ENCODE assay signal across 2 cellular contexts in the genomic region with DNA sequence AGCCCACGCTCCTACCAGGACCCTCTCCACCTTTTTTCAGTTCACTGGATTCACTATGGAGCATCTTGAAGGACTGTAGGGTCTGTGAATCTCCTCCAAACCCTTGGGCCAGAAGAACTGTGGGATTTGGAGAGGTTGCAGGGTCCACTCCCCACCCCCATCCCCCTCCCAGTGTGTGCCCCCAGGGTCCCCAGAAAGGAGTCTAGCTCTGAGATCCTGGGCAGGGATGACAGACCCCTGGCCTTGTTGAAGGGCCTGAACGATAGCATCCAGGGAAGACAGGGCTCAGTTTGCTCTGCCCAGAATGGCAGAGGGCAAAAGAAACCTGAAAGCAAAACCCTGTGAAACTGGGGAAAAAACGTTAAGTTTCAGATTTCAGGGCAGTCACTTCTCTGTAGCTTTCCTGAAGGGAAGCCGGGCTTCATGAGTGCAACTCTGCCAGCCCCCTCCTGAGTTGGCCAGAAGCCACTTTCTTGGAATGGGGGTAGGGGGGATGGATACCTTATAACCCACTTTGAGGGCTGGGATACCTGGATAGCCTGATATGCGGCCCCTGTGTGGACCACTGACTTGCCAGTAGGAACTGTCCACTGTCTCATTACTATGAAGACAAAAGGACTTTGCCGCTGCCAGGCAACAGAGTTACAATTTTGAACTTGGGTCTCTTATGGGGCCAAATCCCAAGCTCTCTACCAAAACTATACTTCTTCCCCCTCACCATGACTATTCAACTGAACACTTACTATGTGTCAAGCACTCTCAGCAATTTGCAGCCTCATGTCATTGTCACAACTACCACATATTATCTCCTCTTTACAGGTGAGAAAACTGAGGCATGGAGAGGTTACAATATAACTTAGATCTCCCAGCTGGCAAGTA.
TF ChIP-seq lines count a peak whose summit lies in the region.

No MANE protein-coding gene starts in this region.

TF ChIP-seq in liver, 16 proteins besides CTCF, POLR2A, EP300 and RAD21:
- TF ChIP-seq YY1 (IDR thresholded peaks at IDR 0.05) (no peak), HNF4A (conservative IDR thresholded peaks at IDR 0.05) (no peak), SP1 (IDR thresholded peaks at IDR 0.05) (no peak), HNF4G (IDR thresholded peaks at IDR 0.05) (no peak)

TF ChIP-seq in HepG2, 621 proteins besides CTCF, POLR2A, EP300 and RAD21:
- TF ChIP-seq ZNF678 (CRISPR knock-in tag; IDR thresholded peaks at IDR 0.05), result no peak
- TF ChIP-seq, protein P1, sequence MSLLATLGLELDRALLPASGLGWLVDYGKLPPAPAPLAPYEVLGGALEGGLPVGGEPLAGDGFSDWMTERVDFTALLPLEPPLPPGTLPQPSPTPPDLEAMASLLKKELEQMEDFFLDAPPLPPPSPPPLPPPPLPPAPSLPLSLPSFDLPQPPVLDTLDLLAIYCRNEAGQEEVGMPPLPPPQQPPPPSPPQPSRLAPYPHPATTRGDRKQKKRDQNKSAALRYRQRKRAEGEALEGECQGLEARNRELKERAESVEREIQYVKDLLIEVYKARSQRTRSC (CRISPR knock-in tag; IDR thresholded peaks at IDR 0.05; ENCODE audit: low read depth), result no peak
- no peak for TF ChIP-seq ZIK1 (CRISPR knock-in tag; IDR thresholded peaks at IDR 0.05; ENCODE audit: borderline replicate concordance, low read depth)
- no peak for TF ChIP-seq TBX3 (IDR thresholded peaks at IDR 0.05; ENCODE audit: borderline replicate concordance)
- TF ChIP-seq POGZ (CRISPR knock-in tag; IDR thresholded peaks at IDR 0.05), result no peak
- TF ChIP-seq, protein P2, sequence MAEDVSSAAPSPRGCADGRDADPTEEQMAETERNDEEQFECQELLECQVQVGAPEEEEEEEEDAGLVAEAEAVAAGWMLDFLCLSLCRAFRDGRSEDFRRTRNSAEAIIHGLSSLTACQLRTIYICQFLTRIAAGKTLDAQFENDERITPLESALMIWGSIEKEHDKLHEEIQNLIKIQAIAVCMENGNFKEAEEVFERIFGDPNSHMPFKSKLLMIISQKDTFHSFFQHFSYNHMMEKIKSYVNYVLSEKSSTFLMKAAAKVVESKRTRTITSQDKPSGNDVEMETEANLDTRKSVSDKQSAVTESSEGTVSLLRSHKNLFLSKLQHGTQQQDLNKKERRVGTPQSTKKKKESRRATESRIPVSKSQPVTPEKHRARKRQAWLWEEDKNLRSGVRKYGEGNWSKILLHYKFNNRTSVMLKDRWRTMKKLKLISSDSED (CRISPR knock-in tag; IDR thresholded peaks at IDR 0.05), result no peak
- no peak for TF ChIP-seq GTF2F1 (IDR thresholded peaks at IDR 0.05; ENCODE audit: low read length)
- TF ChIP-seq, protein P3, sequence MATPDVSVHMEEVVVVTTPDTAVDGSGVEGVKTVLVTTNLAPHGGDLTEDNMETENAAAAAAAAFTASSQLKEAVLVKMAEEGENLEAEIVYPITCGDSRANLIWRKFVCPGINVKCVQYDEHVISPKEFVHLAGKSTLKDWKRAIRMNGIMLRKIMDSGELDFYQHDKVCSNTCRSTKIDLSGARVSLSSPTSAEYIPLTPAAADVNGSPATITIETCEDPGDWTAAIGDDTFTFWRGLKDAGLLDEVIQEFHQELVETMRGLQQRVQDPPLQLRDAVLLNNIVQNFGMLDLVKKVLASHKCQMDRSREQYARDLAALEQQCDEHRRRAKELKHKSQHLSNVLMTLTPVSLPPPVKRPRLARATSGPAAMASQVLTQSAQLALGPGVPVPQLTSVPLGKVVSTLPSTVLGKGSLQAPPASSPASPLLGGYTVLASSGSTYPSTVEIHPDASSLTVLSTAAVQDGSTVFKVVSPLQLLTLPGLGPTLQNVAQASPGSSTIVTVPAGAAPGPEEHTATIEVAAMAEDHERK (CRISPR knock-in tag; IDR thresholded peaks at IDR 0.05; ENCODE audit: low read depth), result no peak
- no peak for TF ChIP-seq MEF2D (CRISPR knock-in tag; IDR thresholded peaks at IDR 0.05)
- TF ChIP-seq, protein P4, sequence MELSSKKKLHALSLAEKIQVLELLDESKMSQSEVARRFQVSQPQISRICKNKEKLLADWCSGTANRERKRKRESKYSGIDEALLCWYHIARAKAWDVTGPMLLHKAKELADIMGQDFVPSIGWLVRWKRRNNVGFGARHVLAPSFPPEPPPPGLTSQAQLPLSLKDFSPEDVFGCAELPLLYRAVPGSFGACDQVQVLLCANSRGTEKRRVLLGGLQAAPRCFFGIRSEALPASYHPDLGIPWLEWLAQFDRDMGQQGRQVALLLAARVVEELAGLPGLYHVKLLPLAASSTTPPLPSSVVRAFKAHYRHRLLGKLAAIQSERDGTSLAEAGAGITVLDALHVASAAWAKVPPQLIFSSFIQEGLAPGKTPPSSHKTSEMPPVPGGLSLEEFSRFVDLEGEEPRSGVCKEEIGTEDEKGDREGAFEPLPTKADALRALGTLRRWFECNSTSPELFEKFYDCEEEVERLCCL (CRISPR knock-in tag; IDR thresholded peaks at IDR 0.05; ENCODE audit: borderline replicate concordance), result no peak
- no peak for TF ChIP-seq NR2F2 (IDR thresholded peaks at IDR 0.05; ENCODE audit: borderline replicate concordance, low read depth)
- no peak for TF ChIP-seq ZC3H4 (CRISPR knock-in tag; IDR thresholded peaks at IDR 0.05; ENCODE audit: borderline replicate concordance)
- TF ChIP-seq, protein P5, sequence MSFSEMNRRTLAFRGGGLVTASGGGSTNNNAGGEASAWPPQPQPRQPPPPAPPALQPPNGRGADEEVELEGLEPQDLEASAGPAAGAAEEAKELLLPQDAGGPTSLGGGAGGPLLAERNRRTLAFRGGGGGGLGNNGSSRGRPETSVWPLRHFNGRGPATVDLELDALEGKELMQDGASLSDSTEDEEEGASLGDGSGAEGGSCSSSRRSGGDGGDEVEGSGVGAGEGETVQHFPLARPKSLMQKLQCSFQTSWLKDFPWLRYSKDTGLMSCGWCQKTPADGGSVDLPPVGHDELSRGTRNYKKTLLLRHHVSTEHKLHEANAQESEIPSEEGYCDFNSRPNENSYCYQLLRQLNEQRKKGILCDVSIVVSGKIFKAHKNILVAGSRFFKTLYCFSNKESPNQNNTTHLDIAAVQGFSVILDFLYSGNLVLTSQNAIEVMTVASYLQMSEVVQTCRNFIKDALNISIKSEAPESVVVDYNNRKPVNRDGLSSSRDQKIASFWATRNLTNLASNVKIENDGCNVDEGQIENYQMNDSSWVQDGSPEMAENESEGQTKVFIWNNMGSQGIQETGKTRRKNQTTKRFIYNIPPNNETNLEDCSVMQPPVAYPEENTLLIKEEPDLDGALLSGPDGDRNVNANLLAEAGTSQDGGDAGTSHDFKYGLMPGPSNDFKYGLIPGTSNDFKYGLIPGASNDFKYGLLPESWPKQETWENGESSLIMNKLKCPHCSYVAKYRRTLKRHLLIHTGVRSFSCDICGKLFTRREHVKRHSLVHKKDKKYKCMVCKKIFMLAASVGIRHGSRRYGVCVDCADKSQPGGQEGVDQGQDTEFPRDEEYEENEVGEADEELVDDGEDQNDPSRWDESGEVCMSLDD (CRISPR knock-in tag; IDR thresholded peaks at IDR 0.05; ENCODE audit: borderline replicate concordance), result no peak
- TF ChIP-seq ZNF530 (CRISPR knock-in tag; IDR thresholded peaks at IDR 0.05; ENCODE audit: low read depth), result no peak
- TF ChIP-seq ZNF878 (CRISPR knock-in tag; IDR thresholded peaks at IDR 0.05), result no peak
